20 cellular contexts compared by ENCODE assay signal in genomic region chr19:55042344-55042678, GRCh38. TPM values are rescaled to one million over a fixed set of nuclear protein-coding genes. Genes with fewer than 3 reads are reported as not detected.
DNase-seq lines count a peak whose midpoint lies in the region; ATAC-seq and TF ChIP-seq lines count a peak whose summit lies in the region.
"Had no signal": no experiment of that assay in that cellular context is flagged by ENCODE, and none has a peak within 500 bp of the region (broad histone marks: within the 10 kb centered on the region; RNA-seq: fewer than 3 reads in every experiment).

No MANE protein-coding gene starts in this region.

- TF ChIP-seq CTCF in Caco-2 (IDR thresholded peaks at IDR 0.05; ENCODE audit: insufficient read depth in 1 of 2, low read depth in 1 of 2, low read length in 1 of 2, severe bottlenecking in 1 of 2, unreplicated experiment in 1 of 2) (no peak), natural killer cell (IDR thresholded peaks at IDR 0.05) (no peak), GM20000 (IDR thresholded peaks at IDR 0.05; ENCODE audit: extremely low read depth, missing control alignments) (no peak), breast epithelium (IDR thresholded peaks at IDR 0.05) (no peak)

- peaks cover 52% of the 10 kb centered on the region for H3K36me3 Mint-ChIP-seq in activated CD4-positive, alpha-beta T cell treated with anti-CD3 and anti-CD28 coated beads, Interleukin-2, amount 10 ng/mL, durations not matched to agents 24 days and 14 days (ENCODE audit: low read depth)
- peaks cover 75% of the 10 kb centered on the region for H3K36me3 Mint-ChIP-seq in Caco-2 (ENCODE audit: insufficient read depth, unreplicated experiment)
- H3K36me3 Mint-ChIP-seq in activated naive CD8-positive, alpha-beta T cell = peaks cover 9% of the 10 kb centered on the region
- H3K36me3 Mint-ChIP-seq in natural killer cell = no peaks in the 10 kb centered on the region

- no peaks in the 10 kb centered on the region for H3K4me1 ChIP-seq in Caco-2
- no peaks in the 10 kb centered on the region for H3K4me1 ChIP-seq in breast epithelium
- H3K4me1 ChIP-seq: esophagus muscularis mucosa, HAP-1, uterus had no signal

- no peak overlapping the region for H3K4me3 ChIP-seq in Caco-2 (ENCODE audit: low read depth, low read length)
- H3K4me3 ChIP-seq in breast epithelium = no peak overlapping the region
- H3K4me3 ChIP-seq: esophagus muscularis mucosa, HAP-1, uterus had no signal

- peaks cover 21% of the 10 kb centered on the region for H3K4me1 Mint-ChIP-seq in activated CD4-positive, alpha-beta T cell treated with anti-CD3 and anti-CD28 coated beads, Interleukin-2, amount 10 ng/mL, durations not matched to agents 24 days and 14 days
- H3K4me1 Mint-ChIP-seq in Caco-2 (ENCODE audit: low read depth, unreplicated experiment) (no peaks in the 10 kb centered on the region), natural killer cell (peaks cover 17 to 24% of the 10 kb centered on the region in 2 donors)
- H3K4me1 Mint-ChIP-seq in activated naive CD8-positive, alpha-beta T cell (ENCODE audit: low read depth) = peaks cover 25% of the 10 kb centered on the region
- H3K4me1 Mint-ChIP-seq: brain, memory B cell, nephron progenitor cell had no signal

- DNase-seq in activated CD4-positive, alpha-beta T cell treated with anti-CD3 and anti-CD28 coated beads, Interleukin-2, amount 10 ng/mL, durations not matched to agents 24 days and 14 days = no peak
- DNase-seq in activated CD4-positive, alpha-beta T cell treated with anti-CD3 and anti-CD28 coated beads for 48 hours = no peak
- no peak for DNase-seq in Caco-2
- no peak for DNase-seq in natural killer cell
- no peak for DNase-seq in GM20000 (ENCODE audit: low spot score)
- no peak for DNase-seq in mucosa of gallbladder (ENCODE audit: low spot score)
- DNase-seq in breast epithelium (ENCODE audit: low spot score in 2 of 2) = no peak
- DNase-seq: C1 segment of cervical spinal cord, DMS53, NCI-H1417 treated with DMSO at 0.1 percent for 48 hours, NCI-H526 treated with DMSO at 0.1 percent for 48 hours, nephron progenitor cell, uterus had no signal

- H3K4me3 Mint-ChIP-seq in activated CD4-positive, alpha-beta T cell treated with anti-CD3 and anti-CD28 coated beads, Interleukin-2, amount 10 ng/mL, durations not matched to agents 24 days and 14 days = peak overlapping the region; percentile 85
- no peak overlapping the region for H3K4me3 Mint-ChIP-seq in Caco-2 (ENCODE audit: unreplicated experiment)
- H3K4me3 Mint-ChIP-seq in activated naive CD8-positive, alpha-beta T cell = peak overlapping the region; percentile 78
- H3K4me3 Mint-ChIP-seq in natural killer cell = peak overlapping the region; percentile 87
- H3K4me3 Mint-ChIP-seq: brain, memory B cell, nephron progenitor cell had no signal

- intact Hi-C loops in activated CD4-positive, alpha-beta T cell treated with anti-CD3 and anti-CD28 coated beads, Interleukin-2, amount 10 ng/mL, durations not matched to agents 24 days and 14 days (cut with micrococcal nuclease) = no loop called here
- intact Hi-C loops in Caco-2 (cut with micrococcal nuclease; ENCODE audit: unreplicated experiment) = no loop called here
- intact Hi-C loops in natural killer cell (cut with micrococcal nuclease) = no loop called here
- intact Hi-C loops in breast epithelium (cut with DNase I; ENCODE audit: low total_unique reads) = no loop called here

- H3K9me3 Mint-ChIP-seq in activated CD4-positive, alpha-beta T cell treated with anti-CD3 and anti-CD28 coated beads, Interleukin-2, amount 10 ng/mL, durations not matched to agents 24 days and 14 days = peaks cover 4% of the 10 kb centered on the region
- H3K9me3 Mint-ChIP-seq in Caco-2 (ENCODE audit: unreplicated experiment) (no peaks in the 10 kb centered on the region), natural killer cell (no peaks in the 10 kb centered on the region)
- H3K9me3 Mint-ChIP-seq in activated naive CD8-positive, alpha-beta T cell (ENCODE audit: low read depth) = no peaks in the 10 kb centered on the region
- H3K9me3 Mint-ChIP-seq: brain, memory B cell had no signal

- POLR2A ChIA-PET in Caco-2 (lab: Charles Lee) = no interaction called here

- peak in 1 of 3 donors; percentile 1 for ATAC-seq in natural killer cell

- no peaks in the 10 kb centered on the region for H3K27me3 ChIP-seq in Caco-2 (replicated peaks; ENCODE audit: control insufficient read depth, insufficient read depth, low read length)
- no peaks in the 10 kb centered on the region for H3K27me3 ChIP-seq in breast epithelium
- H3K27me3 ChIP-seq: esophagus muscularis mucosa, uterus had no signal

- H3K27me3 Mint-ChIP-seq in activated CD4-positive, alpha-beta T cell treated with anti-CD3 and anti-CD28 coated beads, Interleukin-2, amount 10 ng/mL, durations not matched to agents 24 days and 14 days = no peaks in the 10 kb centered on the region
- no peaks in the 10 kb centered on the region for H3K27me3 Mint-ChIP-seq in Caco-2 (ENCODE audit: insufficient read depth, unreplicated experiment)
- H3K27me3 Mint-ChIP-seq in activated naive CD8-positive, alpha-beta T cell = no peaks in the 10 kb centered on the region
- H3K27me3 Mint-ChIP-seq in natural killer cell (ENCODE audit: low read depth in 2 of 2) = no peaks in the 10 kb centered on the region
- H3K27me3 Mint-ChIP-seq: brain, memory B cell, progenitor cell of endocrine pancreas had no signal

- H3K9me3 ChIP-seq in Caco-2 (no peaks in the 10 kb centered on the region), breast epithelium (no peaks in the 10 kb centered on the region)
- H3K9me3 ChIP-seq: esophagus muscularis mucosa, HAP-1, uterus had no signal

- peaks cover 3% of the 10 kb centered on the region for H3K36me3 ChIP-seq in Caco-2 (ENCODE audit: control insufficient read depth, insufficient read depth, low read length)
- H3K36me3 ChIP-seq in breast epithelium = peaks cover 9% of the 10 kb centered on the region
- H3K36me3 ChIP-seq: uterus had no signal

- BruUV-seq in Caco-2 (replicated peaks; lab: Mats Ljungman, UMichigan) = TSS peak; percentile 13

- TF ChIP-seq POLR2A in breast epithelium (IDR thresholded peaks at IDR 0.05) = no peak

- CTCF ChIA-PET in Caco-2 (lab: Charles Lee) = interaction anchor here (0.6 kb wide), 1 partner anchor 552 kb away, joined by 3 read pairs; no protein-coding TSS in a partner anchor

- H3K27ac ChIP-seq in breast epithelium = no peak overlapping the region
- H3K27ac ChIP-seq: esophagus muscularis mucosa, uterus had no signal

- peak overlapping the region; percentile 88 for H3K27ac Mint-ChIP-seq in activated CD4-positive, alpha-beta T cell treated with anti-CD3 and anti-CD28 coated beads, Interleukin-2, amount 10 ng/mL, durations not matched to agents 24 days and 14 days
- H3K27ac Mint-ChIP-seq in Caco-2 (ENCODE audit: unreplicated experiment) (no peak overlapping the region), natural killer cell (peak overlapping the region; percentile 79)
- H3K27ac Mint-ChIP-seq in activated naive CD8-positive, alpha-beta T cell = peak overlapping the region; percentile 75
- H3K27ac Mint-ChIP-seq: memory B cell, progenitor cell of endocrine pancreas had no signal

RNA-seq across cellular contexts. Expression of gene GP6, which starts 4.2 kb away (rescaled TPM):
- total RNA-seq in activated CD4-positive, alpha-beta T cell treated with anti-CD3 and anti-CD28 coated beads, Interleukin-2, amount 10 ng/mL, durations not matched to agents 24 days and 14 days = 0.17 and 0.42 TPM in 2 replicates
- total RNA-seq in Caco-2 (2022) (not detected in 2 replicates), natural killer cell (1 to 10 TPM in 2 of 3 donors, under 1 TPM in 1; 0.95 to 3.3 (median 2.3) TPM), mucosa of gallbladder (0.72 TPM), breast epithelium (not detected)
- total RNA-seq: subcutaneous adipose tissue had no signal

RNA-seq across cellular contexts. Expression of gene RDH13, which starts 20.6 kb away (rescaled TPM):
- total RNA-seq in activated CD4-positive, alpha-beta T cell treated with anti-CD3 and anti-CD28 coated beads, Interleukin-2, amount 10 ng/mL, durations not matched to agents 24 days and 14 days = 21.7 and 23.2 TPM in 2 replicates
- 43.3 and 49.8 TPM in 2 replicates for total RNA-seq in Caco-2 (2022)
- total RNA-seq in natural killer cell = 10 to 100 TPM; 18.2 to 25.3 (median 19.3) TPM
- total RNA-seq in mucosa of gallbladder = 63.0 TPM
- total RNA-seq in breast epithelium = 10 to 100 TPM; 11.4 to 33.4 (median 22.3) TPM

RNA-seq across cellular contexts. Expression of gene EPS8L1, which starts 33.4 kb away (rescaled TPM):
- 3.7 and 3.9 TPM in 2 replicates for total RNA-seq in activated CD4-positive, alpha-beta T cell treated with anti-CD3 and anti-CD28 coated beads, Interleukin-2, amount 10 ng/mL, durations not matched to agents 24 days and 14 days
- total RNA-seq in Caco-2 (2022) (135 and 141 TPM in 2 replicates), natural killer cell (10 to 100 TPM in 1 of 3 donors, 1 to 10 TPM in 2; 8.8 to 15.7 (median 10.0) TPM), mucosa of gallbladder (127 TPM), breast epithelium (10 to 100 TPM in 2 of 3 donors, 1 to 10 TPM in 1; 2.4 to 51.1 (median 50.1) TPM)
